ENCODE assay signal across 1 cellular context in the genomic region with DNA sequence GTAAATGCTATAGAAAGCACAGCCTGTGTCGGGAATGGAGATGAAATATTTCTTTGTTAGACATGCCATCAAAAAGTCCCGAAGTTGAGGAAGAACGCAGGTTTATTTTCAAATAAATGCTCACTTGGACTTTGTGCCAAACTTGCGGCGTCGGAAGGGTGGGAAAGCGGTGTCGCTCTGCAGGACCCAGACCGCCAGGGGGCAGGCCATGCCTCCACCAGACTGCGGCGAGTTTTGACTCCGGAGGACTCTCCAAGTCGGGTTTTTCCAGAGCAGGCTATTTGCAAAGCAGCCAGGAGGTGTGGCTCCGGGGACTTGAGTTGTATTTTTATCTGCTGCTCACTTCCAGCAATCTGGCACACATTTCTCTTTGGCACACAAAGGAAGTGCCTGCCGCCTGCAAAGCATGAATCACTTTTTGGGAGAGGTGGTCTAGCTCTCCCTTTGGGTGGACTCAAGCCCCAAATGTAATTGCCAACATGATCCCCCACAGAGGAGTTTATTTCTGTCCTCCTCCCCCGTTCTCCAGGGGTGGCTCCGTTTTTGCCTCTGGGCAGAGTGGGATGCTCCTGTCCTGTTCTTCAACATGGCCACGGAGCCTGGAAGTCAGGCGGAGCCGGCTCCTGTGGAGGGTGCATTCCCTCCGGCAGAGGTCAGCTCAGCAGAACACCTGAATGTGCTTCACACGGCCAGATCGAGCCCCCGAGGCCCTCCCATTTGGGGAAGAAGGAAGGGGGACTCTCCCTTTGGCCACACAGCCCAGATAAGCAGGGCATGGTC.
TF ChIP-seq lines count a peak whose summit lies in the region.

No MANE protein-coding gene starts in this region.

TF ChIP-seq in GM12878, 131 proteins besides CTCF, POLR2A, EP300 and RAD21 (continued from another document):
- peak; percentile 85 for TF ChIP-seq SMC3 (IDR thresholded peaks at IDR 0.05; ENCODE audit: borderline replicate concordance, low read length)
- TF ChIP-seq MXI1 (IDR thresholded peaks at IDR 0.05; ENCODE audit: low read depth, low read length): no peak
- TF ChIP-seq LARP7 (IDR thresholded peaks at IDR 0.05): no peak
- 0 out of 2 replicates have a peak, but pooled peaks have one; percentile 9 for TF ChIP-seq RUNX3 (IDR thresholded peaks at IDR 0.05; ENCODE audit: low read length)
- TF ChIP-seq ZSCAN29 (IDR thresholded peaks at IDR 0.05): peak; percentile 89
